ENCODE assay signal across 8 cellular contexts in genomic region chr17:10631048-10631700, GRCh38. TPM values are rescaled to one million over a fixed set of nuclear protein-coding genes. Genes with fewer than 3 reads are reported as not detected.
DNase-seq lines count a peak whose midpoint lies in the region; ATAC-seq, FAIRE-seq and TF ChIP-seq lines count a peak whose summit lies in the region.

No MANE protein-coding gene starts in this region.

- no peak overlapping the region; the same call in 2 of the 3 replicates for H3K4me2 ChIP-seq in A549

- TF ChIP-seq RAD21 in A549 (conservative IDR thresholded peaks at IDR 0.05 in 1 of 2, IDR thresholded peaks at IDR 0.05 in 1 of 2), result peak; percentile 40 to 60; a peak in 3 of 5 replicates

- H3K4me1 Mint-ChIP-seq in osteocyte (ENCODE audit: unreplicated experiment), result peaks cover 3% of the 10 kb centered on the region

- H3K4me3 Mint-ChIP-seq in osteocyte (ENCODE audit: unreplicated experiment), result no peak overlapping the region

- no peaks in the 10 kb centered on the region for H3K27me3 ChIP-seq in dorsolateral prefrontal cortex

- H3K9me3 Mint-ChIP-seq in osteocyte (ENCODE audit: unreplicated experiment), result no peaks in the 10 kb centered on the region

- no peaks in the 10 kb centered on the region for H3K9me3 ChIP-seq in A549

- 48% methylated on average over 18 of the region's 18 CpGs for WGBS in A549 (ENCODE audit: missing lambda C conversion rate)

- peaks cover 4% of the 10 kb centered on the region for H3K36me3 Mint-ChIP-seq in osteocyte (ENCODE audit: unreplicated experiment)

- no peak overlapping the region for H3K4me3 ChIP-seq in A549
- no peak overlapping the region for H3K4me3 ChIP-seq in dorsolateral prefrontal cortex

- no peak for FAIRE-seq in A549 (lab: Jason Lieb, UNC)

- ATAC-seq in A549 (peak; percentile 63 to 91; a peak in 3 of 6 replicates), GM18909 (IDR thresholded peaks at IDR 0.05; ENCODE audit: poor library complexity, unreplicated experiment) (no peak)

- DNase-seq in A549 (ENCODE audit: low read depth in 1 of 2, low spot score in 1 of 2) (peak; percentile 43 to 44), GM03348 (ENCODE audit: low spot score) (peak; percentile 72), OCI-M1 (lab: John Stamatoyannopoulos, UW) (peak; percentile 40), dorsolateral prefrontal cortex (no peak), osteocyte (ENCODE audit: extremely low spot score, unreplicated experiment) (no peak), NOMO-1 treated with dmso at 0.1 percent for 144 hours (lab: John Stamatoyannopoulos, UW; ENCODE audit: unreplicated experiment) (no peak), T-helper 9 cell (no peak)

- TF ChIP-seq POLR2A in A549 (IDR thresholded peaks at IDR 0.05; ENCODE audit: low read length), result no peak

- intact Hi-C loops in dorsolateral prefrontal cortex (cut with DNase I), result no loop called here

- H3K4me1 ChIP-seq in A549, result no peaks in the 10 kb centered on the region

- POLR2A ChIA-PET in A549 (lab: Yijun Ruan, JAX), result no interaction called here

- no peaks in the 10 kb centered on the region for H3K27me3 Mint-ChIP-seq in osteocyte (ENCODE audit: unreplicated experiment)

- TF ChIP-seq EP300 in A549 (IDR thresholded peaks at IDR 0.05), result no peak

- CTCF ChIA-PET in A549 (lab: Yijun Ruan, JAX), result interaction anchor here (0.5 to 18.5 kb wide), 20 partner anchors 8 to 1304 kb away, joined by 3 to 315 read pairs (median 4); no protein-coding TSS in a partner anchor

- H3K27ac ChIP-seq in A549 (no peak overlapping the region), dorsolateral prefrontal cortex (no peak overlapping the region)

- H3K27ac Mint-ChIP-seq in osteocyte (ENCODE audit: unreplicated experiment), result no peak overlapping the region

- peak; percentile 79 for TF ChIP-seq CTCF in A549 (IDR thresholded peaks at IDR 0.05)
- peak; percentile 27 to 77 (median 65) for TF ChIP-seq CTCF in dorsolateral prefrontal cortex (IDR thresholded peaks at IDR 0.05 in 54 of 56, conservative IDR thresholded peaks at IDR 0.05 in 2 of 56; ENCODE audit: low read depth in 1 of 56, partially characterized antibody in 56 of 56)
- peak; percentile 87 for TF ChIP-seq CTCF in osteocyte (IDR thresholded peaks at IDR 0.05)

TF ChIP-seq in A549, 52 proteins besides CTCF, POLR2A, EP300 and RAD21:
- TF ChIP-seq PBX3 (IDR thresholded peaks at IDR 0.05) (no peak), SMC3 (IDR thresholded peaks at IDR 0.05) (peak; percentile 41; the same call in 2 of the 3 replicates)

RNA-seq across cellular contexts. Expression of gene MYH3, which starts 25.9 kb away (rescaled TPM):
- 1.6 TPM in 2 replicates for polyA plus RNA-seq in A549 (2011; rRNA removed)
- polyA plus RNA-seq in A549 (2012; cell fraction: cytosol; rRNA removed), result 1.1 and 1.4 TPM in 2 replicates
- 3.5 and 4.3 TPM in 2 replicates for polyA plus RNA-seq in A549 (2012; cell fraction: nucleus; rRNA removed)
- polyA plus RNA-seq in A549 (2017; fragmentation: RNase III; extraction: RNeasy Plus Mini Kit Qiagen cat#74134 plus additional on column Dnase treatment), result 2.1 to 2.6 TPM (median 2.2 TPM) in 3 replicates
- 0.66 and 5.0 TPM in 2 replicates for polyA minus RNA-seq in A549 (2011; rRNA and poly(A)+ RNA removed)
- 1 to 10 TPM in 118 of 120 experiments, under 1 TPM in 2; 0.71 to 10.0 (median 3.6) TPM for total RNA-seq in dorsolateral prefrontal cortex
- 2.4 and 3.2 TPM in 2 replicates for total RNA-seq in osteocyte

Comparison
In these comparisons a context has a peak if more than half of its experiments do, and no peak if none do; other contexts are left out.
1. DNase-seq: peak in A549 (2 of 2), GM03348 (single experiment) and OCI-M1 (single experiment); none in dorsolateral prefrontal cortex (0 of 10), osteocyte (single experiment), NOMO-1 treated with dmso at 0.1 percent for 144 hours (single experiment) and T-helper 9 cell (single experiment).
2. Peak in every context shown above with its lines, with median percentiles within 50 percentile points of each other: CTCF ChIP-seq.